In genomic region chr1:97739596-97740103, GRCh38 we compare ENCODE assay signal across 18 cellular contexts.
"Had no signal": no experiment of that assay in that cellular context is flagged by ENCODE, and none has a peak within 500 bp of the region (broad histone marks: within the 10 kb centered on the region; RNA-seq: fewer than 3 reads in every experiment).

No MANE protein-coding gene starts in this region.

- H3K27me3 Mint-ChIP-seq: activated CD4-positive, alpha-beta T cell treated with anti-CD3 and anti-CD28 coated beads, Interleukin-2, amount 10 ng/mL, durations not matched to agents 24 days and 14 days; activated naive CD8-positive, alpha-beta T cell treated with anti-CD3 and anti-CD28 coated beads for 36 hours; dendritic cell treated with granulocyte-macrophage colony-stimulating factor and Interleukin-4, amounts not matched to agents 40 ng/mL and 50 ng/mL, for 4 days; naive thymus-derived CD8-positive, alpha-beta T cell had no signal

- H3K9me3 Mint-ChIP-seq: activated CD4-positive, alpha-beta T cell treated with anti-CD3 and anti-CD28 coated beads, Interleukin-2, amount 10 ng/mL, durations not matched to agents 24 days and 14 days; activated naive CD8-positive, alpha-beta T cell treated with anti-CD3 and anti-CD28 coated beads for 36 hours; dendritic cell treated with granulocyte-macrophage colony-stimulating factor and Interleukin-4, amounts not matched to agents 40 ng/mL and 50 ng/mL, for 4 days; naive thymus-derived CD8-positive, alpha-beta T cell had no signal

- H3K4me3 ChIP-seq: left lung, right atrium auricular region, skin epidermis, tibial nerve, uterus had no signal

- H3K27ac Mint-ChIP-seq: activated CD4-positive, alpha-beta T cell treated with anti-CD3 and anti-CD28 coated beads, Interleukin-2, amount 10 ng/mL, durations not matched to agents 24 days and 14 days; activated CD8-positive, alpha-beta T cell treated with anti-CD3 and anti-CD28 coated beads, Interleukin-2, amount 10 ng/mL, durations not matched to agents 7 days and 5 days; activated naive CD8-positive, alpha-beta T cell treated with anti-CD3 and anti-CD28 coated beads for 36 hours; dendritic cell treated with granulocyte-macrophage colony-stimulating factor and Interleukin-4, amounts not matched to agents 40 ng/mL and 50 ng/mL, for 4 days; naive thymus-derived CD8-positive, alpha-beta T cell had no signal

- H3K4me3 Mint-ChIP-seq: activated CD4-positive, alpha-beta T cell treated with anti-CD3 and anti-CD28 coated beads, Interleukin-2, amount 10 ng/mL, durations not matched to agents 24 days and 14 days; activated CD8-positive, alpha-beta T cell treated with anti-CD3 and anti-CD28 coated beads, Interleukin-2, amount 10 ng/mL, durations not matched to agents 7 days and 5 days; activated naive CD8-positive, alpha-beta T cell treated with anti-CD3 and anti-CD28 coated beads for 36 hours; dendritic cell treated with granulocyte-macrophage colony-stimulating factor and Interleukin-4, amounts not matched to agents 40 ng/mL and 50 ng/mL, for 4 days; naive thymus-derived CD8-positive, alpha-beta T cell had no signal

- DNase-seq: activated CD4-positive, alpha-beta T cell treated with anti-CD3 and anti-CD28 coated beads, Interleukin-2, amount 10 ng/mL, durations not matched to agents 24 days and 14 days; activated CD4-positive, CD25-positive, alpha-beta regulatory T cell; activated CD8-positive, alpha-beta memory T cell treated with anti-CD3 and anti-CD28 coated beads, Interleukin-2, amount 50 U/mL, for 48 hours; activated CD8-positive, alpha-beta T cell treated with anti-CD3 and anti-CD28 coated beads, Interleukin-2, amount 10 ng/mL, durations not matched to agents 7 days and 5 days; activated naive CD8-positive, alpha-beta T cell treated with anti-CD3 and anti-CD28 coated beads for 36 hours; cerebellar nuclear complex; effector memory CD4-positive, alpha-beta T cell; left lung; mammary epithelial cell; naive thymus-derived CD8-positive, alpha-beta T cell; stimulated activated CD4-positive, alpha-beta T cell treated with anti-CD3 and anti-CD28 coated beads, Interleukin-4, amount 100 ng/mL, for 24 hours; stimulated activated naive CD4-positive, alpha-beta T cell; substantia nigra; uterus had no signal

- H3K4me1 Mint-ChIP-seq: activated CD4-positive, alpha-beta T cell treated with anti-CD3 and anti-CD28 coated beads, Interleukin-2, amount 10 ng/mL, durations not matched to agents 24 days and 14 days had no signal

- ATAC-seq: activated CD8-positive, alpha-beta T cell treated with anti-CD3 and anti-CD28 coated beads, Interleukin-2, amount 10 ng/mL, durations not matched to agents 7 days and 5 days; left lung; naive thymus-derived CD8-positive, alpha-beta T cell had no signal
